In the genomic region with DNA sequence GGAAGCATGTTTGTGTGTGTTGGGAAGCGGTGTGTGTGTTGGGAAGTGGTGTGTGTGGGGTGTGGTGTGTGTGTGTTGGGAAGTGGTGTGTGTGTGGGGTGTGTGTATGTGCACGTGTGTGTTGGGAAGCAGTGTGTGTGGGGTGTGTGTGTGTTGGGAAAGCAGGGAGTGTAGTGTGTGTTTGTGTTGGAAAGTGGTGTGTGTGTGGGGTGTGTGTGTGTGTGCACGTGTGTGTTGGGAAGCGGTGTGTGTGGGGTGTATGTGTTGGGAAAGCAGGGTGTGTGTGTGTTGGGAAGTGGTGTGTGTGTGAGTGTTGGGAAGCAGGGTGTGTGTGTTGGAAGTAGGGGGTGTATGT, we compare ENCODE assay signal across 1 cellular context.
TF ChIP-seq lines count a peak whose summit lies in the region.

No MANE protein-coding gene starts in this region.

TF ChIP-seq in A549, 52 proteins besides CTCF, POLR2A, EP300 and RAD21:
- TF ChIP-seq ZNF302 (CRISPR knock-in tag; IDR thresholded peaks at IDR 0.05) (no peak), JUNB (IDR thresholded peaks at IDR 0.05) (no peak), SREBF2 (IDR thresholded peaks at IDR 0.05) (no peak), HOXA7 (CRISPR knock-in tag; IDR thresholded peaks at IDR 0.05) (no peak), PHF8 (IDR thresholded peaks at IDR 0.05; ENCODE audit: borderline replicate concordance, low read depth) (no peak), NPAS2 (CRISPR knock-in tag; IDR thresholded peaks at IDR 0.05; ENCODE audit: borderline replicate concordance) (no peak), RNF2 (IDR thresholded peaks at IDR 0.05; ENCODE audit: borderline replicate concordance, low read depth) (no peak), HOXB13 (CRISPR knock-in tag; IDR thresholded peaks at IDR 0.05; ENCODE audit: low read depth) (no peak)
